8 cellular contexts compared by ENCODE assay signal in genomic region chr17:19978206-19978802, GRCh38. TPM values are rescaled to one million over a fixed set of nuclear protein-coding genes. Genes with fewer than 3 reads are reported as not detected.
DNase-seq lines count a peak whose midpoint lies in the region; ATAC-seq and TF ChIP-seq lines count a peak whose summit lies in the region.

No MANE protein-coding gene starts in this region.

- H3K4ac ChIP-seq in mesendoderm (ENCODE audit: low read depth, low read length): peak overlapping the region; percentile 74

- ATAC-seq in GM18520 (IDR thresholded peaks at IDR 0.05; ENCODE audit: unreplicated experiment) (peak; percentile 7), HG02852 (IDR thresholded peaks at IDR 0.05; ENCODE audit: unreplicated experiment) (peak; percentile 31), GM19035 (IDR thresholded peaks at IDR 0.05; ENCODE audit: unreplicated experiment) (no peak)

- peaks cover 7% of the 10 kb centered on the region for H3K79me1 ChIP-seq in mesendoderm (ENCODE audit: low read length)

- H3K27ac Mint-ChIP-seq in chondrocyte (ENCODE audit: unreplicated experiment): peak overlapping the region; percentile 89

- no CpG with 5 or more reads among the region's 22 CpGs for WGBS in mesendoderm (ENCODE audit: extremely low coverage, insufficient coverage, low lambda C conversion rate)
- WGBS in testis, 2 donors: 18 to 22% methylated on average over 12 to 22 of the region's 22 CpGs

- H4K5ac ChIP-seq in mesendoderm (ENCODE audit: low read length): no peak overlapping the region

- H2BK120ac ChIP-seq in mesendoderm (ENCODE audit: low read depth, low read length): no peak overlapping the region

- H3K27me3 Mint-ChIP-seq in chondrocyte (ENCODE audit: low read depth): no peaks in the 10 kb centered on the region

- no peak for TF ChIP-seq POLR2A in testis (IDR thresholded peaks at IDR 0.05)

- H4K8ac ChIP-seq in mesendoderm (ENCODE audit: low read depth, low read length): peak overlapping the region; percentile 98

- no peaks in the 10 kb centered on the region for H3K36me3 Mint-ChIP-seq in chondrocyte (ENCODE audit: low read depth)

- H3K4me1 ChIP-seq in mesendoderm (ENCODE audit: control insufficient read depth, low read depth, low read length) (no peaks in the 10 kb centered on the region), testis (peaks cover 18% of the 10 kb centered on the region)

- no peaks in the 10 kb centered on the region for H3K9me3 Mint-ChIP-seq in chondrocyte (ENCODE audit: low read depth)

- peak overlapping the region; percentile 79 for H3K9ac ChIP-seq in mesendoderm (ENCODE audit: low read length)

- peak overlapping the region; percentile 64 for H2BK5ac ChIP-seq in mesendoderm (ENCODE audit: low read length)

- no peak overlapping the region for H3K23ac ChIP-seq in mesendoderm (ENCODE audit: low read length)

- DNase-seq in SIG-M5 treated with dmso at 0.1 percent for 504 hours (lab: John Stamatoyannopoulos, UW; ENCODE audit: unreplicated experiment) (peak; percentile 90), chondrocyte (ENCODE audit: low spot score) (no peak), mesendoderm (peak; percentile 49), testis (no peak), foreskin melanocyte (no peak)

- H3K27me3 ChIP-seq in mesendoderm (ENCODE audit: insufficient read depth, low read length, poor library complexity) (no peaks in the 10 kb centered on the region), testis (no peaks in the 10 kb centered on the region)

- peak overlapping the region; percentile 56 for H3K4me2 ChIP-seq in mesendoderm (ENCODE audit: low read length)

- H3K27ac ChIP-seq in mesendoderm (ENCODE audit: low read depth, low read length) (peak overlapping the region; percentile 76), testis (peak overlapping the region; percentile 95 to 96)

- H3K36me3 ChIP-seq in mesendoderm (ENCODE audit: control insufficient read depth, insufficient read depth, low read length) (no peaks in the 10 kb centered on the region), testis (ENCODE audit: low read depth, missing control alignments) (no peaks in the 10 kb centered on the region)

- no peaks in the 10 kb centered on the region for H3K9me3 ChIP-seq in testis

- peaks cover 28% of the 10 kb centered on the region for H3K4me1 Mint-ChIP-seq in chondrocyte (ENCODE audit: low read depth)

- peak overlapping the region; percentile 56 for H3K4me3 ChIP-seq in mesendoderm (ENCODE audit: low read length)
- H3K4me3 ChIP-seq in testis: peak overlapping the region; percentile 99

- H2BK15ac ChIP-seq in mesendoderm (replicated peaks; ENCODE audit: low read depth): no peak overlapping the region

- H3K4me3 Mint-ChIP-seq in chondrocyte (ENCODE audit: unreplicated experiment): peak overlapping the region; percentile 90

- no peak overlapping the region for H2AK5ac ChIP-seq in mesendoderm (ENCODE audit: low read length)

- intact Hi-C loops in testis (cut with DNase I; ENCODE audit: low total_unique reads): no loop called here

- TF ChIP-seq CTCF in chondrocyte (IDR thresholded peaks at IDR 0.05): no peak
- no peak for TF ChIP-seq CTCF in testis (IDR thresholded peaks at IDR 0.05)

- H3K56ac ChIP-seq in mesendoderm (ENCODE audit: low read length): peak overlapping the region; percentile 95

- peaks cover 36% of the 10 kb centered on the region for H3K79me2 ChIP-seq in mesendoderm (ENCODE audit: control insufficient read depth, insufficient read depth, low read length)

- peak overlapping the region; percentile 87 for H3K18ac ChIP-seq in mesendoderm (ENCODE audit: low read length)

RNA-seq across cellular contexts. Expression of gene AKAP10, which starts 0.7 kb away (rescaled TPM):
- total RNA-seq in chondrocyte (25.7 to 30.5 TPM (median 26.0 TPM) in 3 replicates), testis (10 to 100 TPM; 38.4 to 40.0 TPM)
- 8.7 TPM for polyA plus RNA-seq in mesendoderm (2013, experiment 1 of 2)
- polyA plus RNA-seq in mesendoderm (2013, experiment 2 of 2): 8.4 TPM
- 36.0 TPM for polyA plus RNA-seq in testis (ENCODE audit: insufficient read depth, low read depth, low replicate concordance)

RNA-seq across cellular contexts. Expression of gene SPECC1, which starts 30.9 kb away (rescaled TPM):
- total RNA-seq in chondrocyte (63.6 to 91.9 TPM (median 90.8 TPM) in 3 replicates), testis (100 to 1,000 TPM; 148 to 160 TPM)
- 29.0 TPM for polyA plus RNA-seq in mesendoderm (2013, experiment 1 of 2)
- 30.3 TPM for polyA plus RNA-seq in mesendoderm (2013, experiment 2 of 2)
- 78.6 TPM for polyA plus RNA-seq in testis (ENCODE audit: insufficient read depth, low read depth, low replicate concordance)

Comparison
In these comparisons a context has a peak if more than half of its experiments do, and no peak if none do; other contexts are left out.
1. DNase-seq: peak in SIG-M5 treated with dmso at 0.1 percent for 504 hours (single experiment) and mesendoderm (single experiment); none in chondrocyte (single experiment), testis (single experiment) and foreskin melanocyte (single experiment).